Comparison of ENCODE assay signal across 8 cellular contexts in the genomic region with DNA sequence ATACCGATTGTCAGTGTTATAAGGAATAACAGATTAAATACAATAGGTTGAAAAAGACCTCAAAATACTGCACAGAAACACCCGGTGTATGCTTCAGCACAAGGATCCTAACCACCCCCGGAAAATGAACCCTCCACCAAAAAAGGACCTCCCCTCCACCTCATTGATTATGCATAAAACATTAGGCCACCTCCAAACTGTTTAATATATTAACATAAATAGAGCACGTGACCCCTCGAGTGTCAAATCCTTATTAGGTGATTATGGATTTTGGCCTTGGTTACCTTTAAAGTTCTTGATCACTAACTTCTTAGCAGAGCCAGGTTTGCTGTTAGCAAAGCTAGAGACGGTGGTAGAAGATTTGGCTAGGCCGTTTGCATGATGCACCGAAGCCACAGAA. TPM values are rescaled to one million over a fixed set of nuclear protein-coding genes. Genes with fewer than 3 reads are reported as not detected.
DNase-seq lines count a peak whose midpoint lies in the region; ATAC-seq and TF ChIP-seq lines count a peak whose summit lies in the region.

No MANE protein-coding gene starts in this region.

- TF ChIP-seq EP300 in esophagus muscularis mucosa (IDR thresholded peaks at IDR 0.05) = no peak

- 42% methylated on average over 8 of the region's 8 CpGs for WGBS in esophagus muscularis mucosa

- TF ChIP-seq POLR2A in esophagus muscularis mucosa (IDR thresholded peaks at IDR 0.05; ENCODE audit: low read depth) = no peak

- H3K4me3 ChIP-seq in AG04449 (ENCODE audit: low read depth, low read length) = peak overlapping the region; percentile 73
- H3K4me3 ChIP-seq in SK-N-MC = peak overlapping the region; percentile 82
- H3K4me3 ChIP-seq in esophagus muscularis mucosa = peak overlapping the region; percentile 61 to 77 (median 70)

- CTCF ChIA-PET in AG04449 (lab: Yijun Ruan, JAX) = no interaction called here

- H3K4me1 ChIP-seq in esophagus muscularis mucosa = peaks cover 6 to 29% (median 26%) of the 10 kb centered on the region in 4 donors

- no peak overlapping the region for H3K27ac ChIP-seq in SK-N-MC
- H3K27ac ChIP-seq in esophagus muscularis mucosa (replicated peaks in 1 of 4) = peak overlapping the region; percentile 95 to 97 (median 96)

- no peaks in the 10 kb centered on the region for H3K9me3 ChIP-seq in SK-N-MC (ENCODE audit: low read depth, low read length)
- no peaks in the 10 kb centered on the region for H3K9me3 ChIP-seq in esophagus muscularis mucosa

- peak overlapping the region; percentile 91 for H3K9ac ChIP-seq in SK-N-MC (ENCODE audit: insufficient read length)

- DNase-seq in AG04449 (ENCODE audit: low read depth, low spot score) (no peak), GM20000 (ENCODE audit: low spot score) (peak; percentile 7), SK-N-MC (ENCODE audit: low read depth, low spot score) (no peak), esophagus muscularis mucosa (ENCODE audit: extremely low spot score) (no peak), putamen (ENCODE audit: low spot score) (peak; percentile 18), SHP77 treated with DMSO at 0.1 percent for 48 hours (lab: John Stamatoyannopoulos, UW) (no peak)

- intact Hi-C loops in esophagus muscularis mucosa (cut with DNase I) = loop anchor here (2.0 kb wide), 1 partner anchor 43 kb away; no protein-coding TSS in a partner anchor

- POLR2A ChIA-PET in AG04449 (lab: Yijun Ruan, JAX) = interaction anchor here (2.0 to 2.8 kb wide), 2 partner anchors 10 to 44 kb away, joined by 12 to 28 read pairs; a partner anchor contains a TSS

- H3K36me3 ChIP-seq in SK-N-MC (ENCODE audit: insufficient read depth, low read length) = peaks cover 17% of the 10 kb centered on the region
- H3K36me3 ChIP-seq in esophagus muscularis mucosa = peaks cover 0 to 16% (median 1%) of the 10 kb centered on the region in 4 donors

- no peaks in the 10 kb centered on the region for H3K27me3 ChIP-seq in esophagus muscularis mucosa

- TF ChIP-seq CTCF in AG04449 (IDR thresholded peaks at IDR 0.05; ENCODE audit: insufficient read depth, low read length, missing control alignments) = no peak
- TF ChIP-seq CTCF in GM20000 (IDR thresholded peaks at IDR 0.05; ENCODE audit: extremely low read depth, missing control alignments) = no peak
- no peak for TF ChIP-seq CTCF in esophagus muscularis mucosa (IDR thresholded peaks at IDR 0.05)

- no peak for ATAC-seq in GM18519 (IDR thresholded peaks at IDR 0.05; ENCODE audit: low FRiP score, unreplicated experiment)
- ATAC-seq in HG03196 (IDR thresholded peaks at IDR 0.05; ENCODE audit: unreplicated experiment) = no peak

RNA-seq across cellular contexts. Expression of a gene that starts 1.0 kb away (rescaled TPM):
- 10 to 100 TPM; 31.5 to 45.7 (median 39.6) TPM for total RNA-seq in esophagus muscularis mucosa

RNA-seq across cellular contexts. Expression of a gene that starts 44.1 kb away (rescaled TPM):
- total RNA-seq in esophagus muscularis mucosa = 10 to 100 TPM; 11.6 to 17.5 (median 15.0) TPM

Comparison
In these comparisons a context has a peak if more than half of its experiments do, and no peak if none do; other contexts are left out.
1. DNase-seq: peak in GM20000 (single experiment) and putamen (single experiment); none in AG04449 (single experiment), SK-N-MC (single experiment), esophagus muscularis mucosa (single experiment) and SHP77 treated with DMSO at 0.1 percent for 48 hours (single experiment).
2. Peak in every context shown above with its lines, with median percentiles within 50 percentile points of each other: H3K4me3 ChIP-seq.